In genomic region chr11:57477507-57478189, GRCh38 we compare ENCODE assay signal across 12 cellular contexts. TPM values are rescaled to one million over a fixed set of nuclear protein-coding genes. Genes with fewer than 3 reads are reported as not detected.
DNase-seq lines count a peak whose midpoint lies in the region; ATAC-seq and TF ChIP-seq lines count a peak whose summit lies in the region.
"Had no signal": no experiment of that assay in that cellular context is flagged by ENCODE, and none has a peak within 500 bp of the region (broad histone marks: within the 10 kb centered on the region; RNA-seq: fewer than 3 reads in every experiment).

No MANE protein-coding gene starts in this region.

- TF ChIP-seq CTCF in Caco-2 (IDR thresholded peaks at IDR 0.05; ENCODE audit: insufficient read depth in 1 of 2, low read depth in 1 of 2, low read length in 1 of 2, severe bottlenecking in 1 of 2, unreplicated experiment in 1 of 2) (no peak), neural crest cell (conservative IDR thresholded peaks at IDR 0.05) (no peak), thyroid gland (IDR thresholded peaks at IDR 0.05) (no peak)

- no peaks in the 10 kb centered on the region for H3K27me3 Mint-ChIP-seq in Caco-2 (ENCODE audit: insufficient read depth, unreplicated experiment)
- H3K27me3 Mint-ChIP-seq in neural crest cell (ENCODE audit: low read depth), result peaks cover 95% of the 10 kb centered on the region

- H3K4me3 Mint-ChIP-seq in Caco-2 (ENCODE audit: unreplicated experiment) (peak overlapping the region; percentile 87), neural crest cell (peak overlapping the region; percentile 28)

- in situ Hi-C loops in G401 (cut with HindIII; ENCODE audit: low sequenced_read_pairs), result no loop called here

- H3K36me3 Mint-ChIP-seq in Caco-2 (ENCODE audit: insufficient read depth, unreplicated experiment) (peaks cover 31% of the 10 kb centered on the region), neural crest cell (ENCODE audit: low read depth) (no peaks in the 10 kb centered on the region)

- H3K27ac ChIP-seq in thyroid gland, result no peak overlapping the region
- H3K27ac ChIP-seq: tibial artery had no signal

- H3K4me1 ChIP-seq in Caco-2 (peaks cover 5% of the 10 kb centered on the region; the same call in 1 of the 2 replicates), thyroid gland (peaks cover 4 to 18% of the 10 kb centered on the region in 2 donors)

- 91 to 93% methylated on average over 11 of the region's 11 CpGs for WGBS in thyroid gland, 2 donors

- intact Hi-C loops in Caco-2 (cut with micrococcal nuclease; ENCODE audit: unreplicated experiment), result loop anchor here (1.0 to 5.0 kb wide), 4 partner anchors 50 to 165 kb away; no protein-coding TSS in a partner anchor
- intact Hi-C loops in thyroid gland (cut with DNase I), result no loop called here

- no peak for DNase-seq in Caco-2
- peak; percentile 28 for DNase-seq in NCI-H2196 (lab: John Stamatoyannopoulos, UW; ENCODE audit: unreplicated experiment)
- DNase-seq in neural crest cell (ENCODE audit: low read depth, low spot score), result no peak
- DNase-seq in GM03348 (ENCODE audit: low spot score), result no peak
- DNase-seq in G401 (ENCODE audit: low spot score), result no peak
- DNase-seq in thyroid gland, result no peak
- DNase-seq in T1000 (lab: John Stamatoyannopoulos, UW), result no peak
- DNase-seq: NCI-H1436, NCI-H510A treated with DMSO at 0.1 percent for 48 hours, tibial artery had no signal

- peak; percentile 17 for ATAC-seq in esophagus mucosa

- POLR2A ChIA-PET in Caco-2 (lab: Charles Lee), result interaction anchor here (0.9 to 1.4 kb wide), 2 partner anchors 18 to 51 kb away, joined by 4 read pairs; partner anchors contain the start of gene RTN4RL2

- H3K9me3 Mint-ChIP-seq in Caco-2 (ENCODE audit: unreplicated experiment) (no peaks in the 10 kb centered on the region), neural crest cell (no peaks in the 10 kb centered on the region)
- H3K9me3 Mint-ChIP-seq: endodermal cell had no signal

- H3K9me3 ChIP-seq in Caco-2, result no peaks in the 10 kb centered on the region
- H3K9me3 ChIP-seq in thyroid gland, result no peaks in the 10 kb centered on the region
- H3K9me3 ChIP-seq: tibial artery had no signal

- H3K27me3 ChIP-seq in Caco-2 (replicated peaks; ENCODE audit: control insufficient read depth, insufficient read depth, low read length) (no peaks in the 10 kb centered on the region), thyroid gland (no peaks in the 10 kb centered on the region)

- no TSS peak for BruUV-seq in Caco-2 (replicated peaks; lab: Mats Ljungman, UMichigan)

- H3K36me3 ChIP-seq in Caco-2 (ENCODE audit: control insufficient read depth, insufficient read depth, low read length) (no peaks in the 10 kb centered on the region), thyroid gland (no peaks in the 10 kb centered on the region)
- H3K36me3 ChIP-seq: tibial artery had no signal

- peak overlapping the region; percentile 46 for H3K27ac Mint-ChIP-seq in Caco-2 (ENCODE audit: unreplicated experiment)
- H3K27ac Mint-ChIP-seq in neural crest cell (ENCODE audit: unreplicated experiment), result no peak overlapping the region
- H3K27ac Mint-ChIP-seq: endodermal cell had no signal

- no peak for TF ChIP-seq POLR2A in thyroid gland (IDR thresholded peaks at IDR 0.05)

- H3K4me1 Mint-ChIP-seq in Caco-2 (ENCODE audit: low read depth, unreplicated experiment) (peaks cover 16% of the 10 kb centered on the region), neural crest cell (peaks cover 29% of the 10 kb centered on the region)

- H3K4me3 ChIP-seq in Caco-2 (ENCODE audit: low read depth, low read length), result no peak overlapping the region
- no peak overlapping the region for H3K4me3 ChIP-seq in thyroid gland (replicated peaks in 1 of 3)

- CTCF ChIA-PET in Caco-2 (lab: Charles Lee), result interaction anchor here (0.9 to 4.8 kb wide), 11 partner anchors 8 to 164 kb away, joined by 3 to 36 read pairs (median 9); partner anchors contain the start of gene UBE2L6

RNA-seq across cellular contexts. Expression of gene RTN4RL2, which starts 17.3 kb away (rescaled TPM):
- total RNA-seq in Caco-2 (2022) (5.5 and 5.6 TPM in 2 replicates), esophagus mucosa (0.56 TPM), neural crest cell (2.4 and 3.4 TPM in 2 replicates), thyroid gland (10 to 100 TPM; 11.2 to 27.6 (median 17.1) TPM)
- total RNA-seq in G401 (2014; rRNA removed; shearing (Covaris generic)), result 2.9 TPM in 1 of 2 replicates, not detected in the other

RNA-seq across cellular contexts. Expression of gene SLC43A1, which starts 37.9 kb away (rescaled TPM):
- total RNA-seq in Caco-2 (2022) (71.7 and 80.5 TPM in 2 replicates), esophagus mucosa (1.00 TPM), neural crest cell (4.5 and 4.7 TPM in 2 replicates), thyroid gland (10 to 100 TPM; 20.3 to 64.1 (median 28.8) TPM)
- 8.8 and 15.1 TPM in 2 replicates for total RNA-seq in G401 (2014; rRNA removed; shearing (Covaris generic))

RNA-seq across cellular contexts. Expression of gene SLC43A3, which starts 50.7 kb away (rescaled TPM):
- total RNA-seq in Caco-2 (2022) (not detected in 2 replicates), esophagus mucosa (28.2 TPM), neural crest cell (52.9 and 53.7 TPM in 2 replicates), thyroid gland (100 to 1,000 TPM; 124 to 321 (median 218) TPM)
- not detected in 2 replicates for total RNA-seq in G401 (2014; rRNA removed; shearing (Covaris generic))

RNA-seq across cellular contexts. Expression of gene TIMM10, which starts 52.9 kb away (rescaled TPM):
- total RNA-seq in Caco-2 (2022) (102 and 103 TPM in 2 replicates), esophagus mucosa (43.6 TPM), neural crest cell (103 and 108 TPM in 2 replicates), thyroid gland (10 to 100 TPM; 29.8 to 43.7 (median 37.4) TPM)
- 36.2 and 53.0 TPM in 2 replicates for total RNA-seq in G401 (2014; rRNA removed; shearing (Covaris generic))

RNA-seq across cellular contexts. Expression of gene SMTNL1, which starts 59.7 kb away (rescaled TPM):
- total RNA-seq in Caco-2 (2022) (0.18 TPM in 1 of 2 replicates, not detected in the other), esophagus mucosa (not detected), neural crest cell (not detected in 2 replicates), thyroid gland (not detected)
- total RNA-seq in G401 (2014; rRNA removed; shearing (Covaris generic)), result not detected in 2 replicates

Comparison
In these comparisons a context has a peak if more than half of its experiments do, and no peak if none do; other contexts are left out.
1. RNA of gene SLC43A3, which starts 50.7 kb away (total RNA-seq): 124 to 321 TPM in thyroid gland, 52.9 to 53.7 TPM in neural crest cell and 28.2 TPM in esophagus mucosa (single experiment); not detected in Caco-2 and not detected in G401; every median in the first group is over 10 times any median in the second.